Comparison of ENCODE assay signal across 1 cellular context in the genomic region with DNA sequence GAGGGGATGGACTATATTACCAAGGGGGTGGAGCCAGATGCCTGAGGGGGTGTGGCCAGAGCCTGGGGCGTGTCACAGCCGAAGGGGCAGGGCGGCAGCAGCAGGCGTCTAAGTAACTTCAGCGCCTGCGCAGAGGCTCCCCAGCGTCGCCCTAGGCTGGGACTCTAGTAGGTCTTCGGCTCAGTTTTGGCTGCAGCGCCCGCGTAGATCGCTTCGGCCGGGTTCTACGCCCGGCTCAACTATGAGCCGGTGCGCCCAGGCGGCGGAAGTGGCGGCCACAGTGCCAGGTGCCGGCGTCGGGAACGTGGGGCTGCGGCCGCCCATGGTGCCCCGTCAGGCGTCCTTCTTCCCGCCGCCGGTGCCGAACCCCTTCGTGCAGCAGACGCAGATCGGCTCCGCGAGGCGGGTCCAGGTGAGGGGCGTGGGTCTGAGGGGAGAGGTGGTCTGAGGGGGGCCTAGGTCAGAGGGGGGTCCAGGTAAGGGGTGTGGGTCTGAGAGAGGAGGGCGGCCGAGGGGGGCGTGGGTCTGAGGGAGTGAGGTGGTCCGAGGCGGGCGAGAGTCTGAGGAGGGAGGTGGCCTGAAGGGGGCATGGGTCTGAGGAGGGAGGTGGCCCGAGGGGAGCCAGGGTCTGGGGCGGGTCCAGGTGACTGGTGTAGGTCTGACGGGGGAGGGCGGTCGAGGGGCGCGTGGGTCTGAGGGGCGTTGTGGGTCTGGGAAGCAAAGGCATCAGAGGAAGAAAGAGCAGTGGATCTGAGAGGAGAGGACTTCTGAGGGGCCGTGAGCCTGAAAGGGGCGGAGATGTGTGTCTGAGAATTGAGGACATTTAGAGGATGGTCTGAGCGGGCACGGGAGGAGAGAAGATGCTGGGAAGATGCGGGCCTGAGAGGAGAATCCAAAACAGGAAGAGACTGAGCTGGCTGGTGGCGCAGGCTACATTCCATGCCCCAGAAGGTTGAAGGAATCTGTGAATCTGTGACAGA.
TF ChIP-seq lines count a peak whose summit lies in the region.

A gene with protein sequence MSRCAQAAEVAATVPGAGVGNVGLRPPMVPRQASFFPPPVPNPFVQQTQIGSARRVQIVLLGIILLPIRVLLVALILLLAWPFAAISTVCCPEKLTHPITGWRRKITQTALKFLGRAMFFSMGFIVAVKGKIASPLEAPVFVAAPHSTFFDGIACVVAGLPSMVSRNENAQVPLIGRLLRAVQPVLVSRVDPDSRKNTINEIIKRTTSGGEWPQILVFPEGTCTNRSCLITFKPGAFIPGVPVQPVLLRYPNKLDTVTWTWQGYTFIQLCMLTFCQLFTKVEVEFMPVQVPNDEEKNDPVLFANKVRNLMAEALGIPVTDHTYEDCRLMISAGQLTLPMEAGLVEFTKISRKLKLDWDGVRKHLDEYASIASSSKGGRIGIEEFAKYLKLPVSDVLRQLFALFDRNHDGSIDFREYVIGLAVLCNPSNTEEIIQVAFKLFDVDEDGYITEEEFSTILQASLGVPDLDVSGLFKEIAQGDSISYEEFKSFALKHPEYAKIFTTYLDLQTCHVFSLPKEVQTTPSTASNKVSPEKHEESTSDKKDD (plus strand): TSS at position 132 of the 980 bp plus-strand sequence. CDS start 110 bp downstream, at position 242.

TF ChIP-seq in HepG2, 621 proteins besides CTCF, POLR2A, EP300 and RAD21 (continued from another document and continues in another):
- TF ChIP-seq, protein P1, sequence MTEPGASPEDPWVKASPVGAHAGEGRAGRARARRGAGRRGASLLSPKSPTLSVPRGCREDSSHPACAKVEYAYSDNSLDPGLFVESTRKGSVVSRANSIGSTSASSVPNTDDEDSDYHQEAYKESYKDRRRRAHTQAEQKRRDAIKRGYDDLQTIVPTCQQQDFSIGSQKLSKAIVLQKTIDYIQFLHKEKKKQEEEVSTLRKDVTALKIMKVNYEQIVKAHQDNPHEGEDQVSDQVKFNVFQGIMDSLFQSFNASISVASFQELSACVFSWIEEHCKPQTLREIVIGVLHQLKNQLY (CRISPR knock-in tag; IDR thresholded peaks at IDR 0.05): no peak
- no peak for TF ChIP-seq ERF (CRISPR knock-in tag; IDR thresholded peaks at IDR 0.05)
- no peak for TF ChIP-seq ZBTB20 (CRISPR knock-in tag; IDR thresholded peaks at IDR 0.05; ENCODE audit: borderline replicate concordance, low read depth)
- no peak for TF ChIP-seq KLF13 (CRISPR knock-in tag; IDR thresholded peaks at IDR 0.05)
- TF ChIP-seq TSC22D2 (CRISPR knock-in tag; IDR thresholded peaks at IDR 0.05; ENCODE audit: borderline replicate concordance): no peak
- TF ChIP-seq, protein P2, sequence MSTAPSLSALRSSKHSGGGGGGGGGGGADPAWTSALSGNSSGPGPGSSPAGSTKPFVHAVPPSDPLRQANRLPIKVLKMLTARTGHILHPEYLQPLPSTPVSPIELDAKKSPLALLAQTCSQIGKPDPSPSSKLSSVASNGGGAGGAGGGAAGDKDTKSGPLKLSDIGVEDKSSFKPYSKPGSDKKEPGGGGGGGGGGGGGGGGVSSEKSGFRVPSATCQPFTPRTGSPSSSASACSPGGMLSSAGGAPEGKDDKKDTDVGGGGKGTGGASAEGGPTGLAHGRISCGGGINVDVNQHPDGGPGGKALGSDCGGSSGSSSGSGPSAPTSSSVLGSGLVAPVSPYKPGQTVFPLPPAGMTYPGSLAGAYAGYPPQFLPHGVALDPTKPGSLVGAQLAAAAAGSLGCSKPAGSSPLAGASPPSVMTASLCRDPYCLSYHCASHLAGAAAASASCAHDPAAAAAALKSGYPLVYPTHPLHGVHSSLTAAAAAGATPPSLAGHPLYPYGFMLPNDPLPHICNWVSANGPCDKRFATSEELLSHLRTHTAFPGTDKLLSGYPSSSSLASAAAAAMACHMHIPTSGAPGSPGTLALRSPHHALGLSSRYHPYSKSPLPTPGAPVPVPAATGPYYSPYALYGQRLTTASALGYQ (CRISPR knock-in tag; IDR thresholded peaks at IDR 0.05): no peak
- TF ChIP-seq ZNF780A (CRISPR knock-in tag; IDR thresholded peaks at IDR 0.05): no peak
- TF ChIP-seq TOPORS (CRISPR knock-in tag; IDR thresholded peaks at IDR 0.05): no peak
- no peak for TF ChIP-seq RXRB (CRISPR knock-in tag; IDR thresholded peaks at IDR 0.05; ENCODE audit: borderline replicate concordance)
- TF ChIP-seq HOXD1 (CRISPR knock-in tag; IDR thresholded peaks at IDR 0.05): no peak
- TF ChIP-seq ZNF44 (CRISPR knock-in tag; IDR thresholded peaks at IDR 0.05): 0 out of 2 replicates have a peak, but pooled peaks have one; percentile 46
- TF ChIP-seq ZNF598 (CRISPR knock-in tag; IDR thresholded peaks at IDR 0.05; ENCODE audit: borderline replicate concordance): peak; percentile 60; the same call in 1 of the 2 replicates
- TF ChIP-seq YEATS4 (CRISPR knock-in tag; IDR thresholded peaks at IDR 0.05; ENCODE audit: borderline replicate concordance): peak; percentile 55; the same call in 1 of the 2 replicates
- TF ChIP-seq SOX5 (CRISPR knock-in tag; IDR thresholded peaks at IDR 0.05; ENCODE audit: borderline replicate concordance): no peak
- TF ChIP-seq KDM5B (CRISPR knock-in tag; IDR thresholded peaks at IDR 0.05; ENCODE audit: borderline replicate concordance): peak; percentile 78; the same call in 1 of the 2 replicates
- TF ChIP-seq ZMAT3 (CRISPR knock-in tag; conservative IDR thresholded peaks at IDR 0.05): no peak
- TF ChIP-seq MED1 (CRISPR knock-in tag; IDR thresholded peaks at IDR 0.05): 0 out of 2 replicates have a peak, but pooled peaks have one; percentile 28
- no peak for TF ChIP-seq CBX2 (IDR thresholded peaks at IDR 0.05; ENCODE audit: low read depth, low read length)
- TF ChIP-seq CBX2 (CRISPR knock-in tag; IDR thresholded peaks at IDR 0.05; ENCODE audit: low read depth): no peak
- TF ChIP-seq REL (CRISPR knock-in tag; conservative IDR thresholded peaks at IDR 0.05): no peak
- TF ChIP-seq ZC3H4 (CRISPR knock-in tag; IDR thresholded peaks at IDR 0.05; ENCODE audit: borderline replicate concordance): no peak
- no peak for TF ChIP-seq POGZ (CRISPR knock-in tag; IDR thresholded peaks at IDR 0.05)
- no peak for TF ChIP-seq REPIN1 (CRISPR knock-in tag; IDR thresholded peaks at IDR 0.05; ENCODE audit: borderline replicate concordance, low read depth)
- TF ChIP-seq ZNF768 (CRISPR knock-in tag; IDR thresholded peaks at IDR 0.05): no peak; the same call in 1 of the 2 replicates
- TF ChIP-seq, protein P3, sequence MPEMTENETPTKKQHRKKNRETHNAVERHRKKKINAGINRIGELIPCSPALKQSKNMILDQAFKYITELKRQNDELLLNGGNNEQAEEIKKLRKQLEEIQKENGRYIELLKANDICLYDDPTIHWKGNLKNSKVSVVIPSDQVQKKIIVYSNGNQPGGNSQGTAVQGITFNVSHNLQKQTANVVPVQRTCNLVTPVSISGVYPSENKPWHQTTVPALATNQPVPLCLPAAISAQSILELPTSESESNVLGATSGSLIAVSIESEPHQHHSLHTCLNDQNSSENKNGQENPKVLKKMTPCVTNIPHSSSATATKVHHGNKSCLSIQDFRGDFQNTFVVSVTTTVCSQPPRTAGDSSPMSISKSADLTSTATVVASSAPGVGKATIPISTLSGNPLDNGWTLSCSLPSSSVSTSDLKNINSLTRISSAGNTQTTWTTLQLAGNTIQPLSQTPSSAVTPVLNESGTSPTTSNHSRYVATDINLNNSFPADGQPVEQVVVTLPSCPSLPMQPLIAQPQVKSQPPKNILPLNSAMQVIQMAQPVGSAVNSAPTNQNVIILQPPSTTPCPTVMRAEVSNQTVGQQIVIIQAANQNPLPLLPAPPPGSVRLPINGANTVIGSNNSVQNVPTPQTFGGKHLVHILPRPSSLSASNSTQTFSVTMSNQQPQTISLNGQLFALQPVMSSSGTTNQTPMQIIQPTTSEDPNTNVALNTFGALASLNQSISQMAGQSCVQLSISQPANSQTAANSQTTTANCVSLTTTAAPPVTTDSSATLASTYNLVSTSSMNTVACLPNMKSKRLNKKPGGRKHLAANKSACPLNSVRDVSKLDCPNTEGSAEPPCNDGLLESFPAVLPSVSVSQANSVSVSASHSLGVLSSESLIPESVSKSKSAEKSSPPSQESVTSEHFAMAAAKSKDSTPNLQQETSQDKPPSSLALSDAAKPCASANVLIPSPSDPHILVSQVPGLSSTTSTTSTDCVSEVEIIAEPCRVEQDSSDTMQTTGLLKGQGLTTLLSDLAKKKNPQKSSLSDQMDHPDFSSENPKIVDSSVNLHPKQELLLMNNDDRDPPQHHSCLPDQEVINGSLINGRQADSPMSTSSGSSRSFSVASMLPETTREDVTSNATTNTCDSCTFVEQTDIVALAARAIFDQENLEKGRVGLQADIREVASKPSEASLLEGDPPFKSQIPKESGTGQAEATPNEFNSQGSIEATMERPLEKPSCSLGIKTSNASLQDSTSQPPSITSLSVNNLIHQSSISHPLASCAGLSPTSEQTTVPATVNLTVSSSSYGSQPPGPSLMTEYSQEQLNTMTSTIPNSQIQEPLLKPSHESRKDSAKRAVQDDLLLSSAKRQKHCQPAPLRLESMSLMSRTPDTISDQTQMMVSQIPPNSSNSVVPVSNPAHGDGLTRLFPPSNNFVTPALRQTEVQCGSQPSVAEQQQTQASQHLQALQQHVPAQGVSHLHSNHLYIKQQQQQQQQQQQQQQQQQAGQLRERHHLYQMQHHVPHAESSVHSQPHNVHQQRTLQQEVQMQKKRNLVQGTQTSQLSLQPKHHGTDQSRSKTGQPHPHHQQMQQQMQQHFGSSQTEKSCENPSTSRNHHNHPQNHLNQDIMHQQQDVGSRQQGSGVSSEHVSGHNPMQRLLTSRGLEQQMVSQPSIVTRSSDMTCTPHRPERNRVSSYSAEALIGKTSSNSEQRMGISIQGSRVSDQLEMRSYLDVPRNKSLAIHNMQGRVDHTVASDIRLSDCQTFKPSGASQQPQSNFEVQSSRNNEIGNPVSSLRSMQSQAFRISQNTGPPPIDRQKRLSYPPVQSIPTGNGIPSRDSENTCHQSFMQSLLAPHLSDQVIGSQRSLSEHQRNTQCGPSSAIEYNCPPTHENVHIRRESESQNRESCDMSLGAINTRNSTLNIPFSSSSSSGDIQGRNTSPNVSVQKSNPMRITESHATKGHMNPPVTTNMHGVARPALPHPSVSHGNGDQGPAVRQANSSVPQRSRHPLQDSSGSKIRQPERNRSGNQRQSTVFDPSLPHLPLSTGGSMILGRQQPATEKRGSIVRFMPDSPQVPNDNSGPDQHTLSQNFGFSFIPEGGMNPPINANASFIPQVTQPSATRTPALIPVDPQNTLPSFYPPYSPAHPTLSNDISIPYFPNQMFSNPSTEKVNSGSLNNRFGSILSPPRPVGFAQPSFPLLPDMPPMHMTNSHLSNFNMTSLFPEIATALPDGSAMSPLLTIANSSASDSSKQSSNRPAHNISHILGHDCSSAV (CRISPR knock-in tag; IDR thresholded peaks at IDR 0.05; ENCODE audit: borderline replicate concordance): no peak
- no peak for TF ChIP-seq TARDBP (CRISPR knock-in tag; IDR thresholded peaks at IDR 0.05)
- TF ChIP-seq SRY (CRISPR knock-in tag; IDR thresholded peaks at IDR 0.05): no peak
- no peak for TF ChIP-seq ZNF501 (CRISPR knock-in tag; IDR thresholded peaks at IDR 0.05)
- TF ChIP-seq ZBTB21 (CRISPR knock-in tag; IDR thresholded peaks at IDR 0.05): no peak
- TF ChIP-seq ZNF354B (CRISPR knock-in tag; IDR thresholded peaks at IDR 0.05): no peak
- no peak for TF ChIP-seq PLRG1 (conservative IDR thresholded peaks at IDR 0.05)
- TF ChIP-seq MYC (CRISPR knock-in tag; IDR thresholded peaks at IDR 0.05; ENCODE audit: borderline replicate concordance): 0 out of 2 replicates have a peak, but pooled peaks have one; percentile 44
- TF ChIP-seq SIX1 (CRISPR knock-in tag; IDR thresholded peaks at IDR 0.05; ENCODE audit: borderline replicate concordance): no peak
- no peak for TF ChIP-seq PITX1 (CRISPR knock-in tag; IDR thresholded peaks at IDR 0.05)
- TF ChIP-seq, protein P4, sequence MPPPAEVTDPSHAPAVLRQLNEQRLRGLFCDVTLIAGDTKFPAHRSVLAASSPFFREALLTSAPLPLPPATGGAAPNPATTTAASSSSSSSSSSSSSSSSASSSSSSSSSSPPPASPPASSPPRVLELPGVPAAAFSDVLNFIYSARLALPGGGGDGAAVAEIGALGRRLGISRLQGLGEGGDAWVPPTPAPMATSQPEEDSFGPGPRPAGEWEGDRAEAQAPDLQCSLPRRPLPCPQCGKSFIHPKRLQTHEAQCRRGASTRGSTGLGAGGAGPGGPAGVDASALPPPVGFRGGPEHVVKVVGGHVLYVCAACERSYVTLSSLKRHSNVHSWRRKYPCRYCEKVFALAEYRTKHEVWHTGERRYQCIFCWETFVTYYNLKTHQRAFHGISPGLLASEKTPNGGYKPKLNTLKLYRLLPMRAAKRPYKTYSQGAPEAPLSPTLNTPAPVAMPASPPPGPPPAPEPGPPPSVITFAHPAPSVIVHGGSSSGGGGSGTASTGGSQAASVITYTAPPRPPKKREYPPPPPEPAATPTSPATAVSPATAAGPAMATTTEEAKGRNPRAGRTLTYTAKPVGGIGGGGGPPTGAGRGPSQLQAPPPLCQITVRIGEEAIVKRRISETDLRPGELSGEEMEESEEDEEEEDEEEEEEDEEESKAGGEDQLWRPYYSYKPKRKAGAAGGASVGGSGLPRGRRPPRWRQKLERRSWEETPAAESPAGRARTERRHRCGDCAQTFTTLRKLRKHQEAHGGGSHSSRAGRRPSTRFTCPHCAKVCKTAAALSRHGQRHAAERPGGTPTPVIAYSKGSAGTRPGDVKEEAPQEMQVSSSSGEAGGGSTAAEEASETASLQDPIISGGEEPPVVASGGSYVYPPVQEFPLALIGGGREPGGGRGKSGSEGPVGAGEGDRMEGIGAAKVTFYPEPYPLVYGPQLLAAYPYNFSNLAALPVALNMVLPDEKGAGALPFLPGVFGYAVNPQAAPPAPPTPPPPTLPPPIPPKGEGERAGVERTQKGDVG (CRISPR knock-in tag; IDR thresholded peaks at IDR 0.05; ENCODE audit: borderline replicate concordance): no peak
- TF ChIP-seq ZFP36L2 (CRISPR knock-in tag; IDR thresholded peaks at IDR 0.05): no peak
- TF ChIP-seq, protein P5, sequence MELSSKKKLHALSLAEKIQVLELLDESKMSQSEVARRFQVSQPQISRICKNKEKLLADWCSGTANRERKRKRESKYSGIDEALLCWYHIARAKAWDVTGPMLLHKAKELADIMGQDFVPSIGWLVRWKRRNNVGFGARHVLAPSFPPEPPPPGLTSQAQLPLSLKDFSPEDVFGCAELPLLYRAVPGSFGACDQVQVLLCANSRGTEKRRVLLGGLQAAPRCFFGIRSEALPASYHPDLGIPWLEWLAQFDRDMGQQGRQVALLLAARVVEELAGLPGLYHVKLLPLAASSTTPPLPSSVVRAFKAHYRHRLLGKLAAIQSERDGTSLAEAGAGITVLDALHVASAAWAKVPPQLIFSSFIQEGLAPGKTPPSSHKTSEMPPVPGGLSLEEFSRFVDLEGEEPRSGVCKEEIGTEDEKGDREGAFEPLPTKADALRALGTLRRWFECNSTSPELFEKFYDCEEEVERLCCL (CRISPR knock-in tag; IDR thresholded peaks at IDR 0.05; ENCODE audit: borderline replicate concordance): 0 out of 2 replicates have a peak, but pooled peaks have one; percentile 33
- no peak for TF ChIP-seq ZNF543 (CRISPR knock-in tag; IDR thresholded peaks at IDR 0.05)
- TF ChIP-seq ZNF17 (CRISPR knock-in tag; IDR thresholded peaks at IDR 0.05): no peak
- no peak for TF ChIP-seq KMT2A (CRISPR knock-in tag; IDR thresholded peaks at IDR 0.05)
- TF ChIP-seq ZNF782 (CRISPR knock-in tag; IDR thresholded peaks at IDR 0.05; ENCODE audit: borderline replicate concordance): 0 out of 2 replicates have a peak, but pooled peaks have one; percentile 44
